Comparison of ENCODE assay signal across 8 cellular contexts in the genomic region with DNA sequence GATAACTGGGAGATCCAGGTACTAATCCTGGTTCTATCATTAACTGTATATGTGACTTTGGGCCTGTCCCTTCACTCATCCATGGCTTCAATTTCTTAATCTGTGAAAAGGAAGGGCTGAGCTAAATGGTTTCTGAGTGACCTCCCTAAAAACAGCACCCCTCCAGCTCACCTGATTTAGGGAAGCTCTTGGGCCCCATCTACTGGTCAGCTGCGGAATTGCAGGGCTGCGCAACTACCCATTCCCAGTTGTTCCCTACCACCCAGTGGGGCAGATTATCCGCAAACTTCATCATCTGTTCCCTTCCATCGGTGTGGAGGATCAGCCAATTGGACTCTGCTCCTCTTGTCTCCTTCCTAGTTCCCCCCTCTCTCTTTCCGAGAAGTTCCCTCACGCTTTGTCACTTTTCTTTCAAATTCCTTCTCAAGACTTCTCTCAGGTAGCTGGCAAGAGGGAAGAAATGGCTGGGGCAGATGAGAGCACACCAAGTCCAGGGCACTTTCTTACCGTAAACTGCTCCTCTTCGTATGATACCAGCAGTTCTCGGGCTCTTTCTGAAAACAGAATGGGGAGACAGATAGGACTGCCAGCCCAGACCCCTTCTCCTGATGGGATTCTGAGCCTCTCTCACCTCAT. TPM values are rescaled to one million over a fixed set of nuclear protein-coding genes. Genes with fewer than 3 reads are reported as not detected.
DNase-seq lines count a peak whose midpoint lies in the region; ATAC-seq and TF ChIP-seq lines count a peak whose summit lies in the region.

No MANE protein-coding gene starts in this region.

- H3K79me1 ChIP-seq in neuronal stem cell (ENCODE audit: low read depth, low read length), result no peaks in the 10 kb centered on the region

- no peak overlapping the region for H2AK5ac ChIP-seq in neuronal stem cell (ENCODE audit: low read depth, low read length)

- no peak overlapping the region for H3K4me2 ChIP-seq in neuronal stem cell (ENCODE audit: insufficient read depth, low read length, poor library complexity, severe bottlenecking)

- H3K27ac ChIP-seq in neuronal stem cell (replicated peaks; ENCODE audit: low read length), result no peak overlapping the region
- H3K27ac ChIP-seq in uterus, result no peak overlapping the region

- DNase-seq in DMS114 treated with DMSO at 0.1 percent for 48 hours (lab: John Stamatoyannopoulos, UW; ENCODE audit: unreplicated experiment), result peak; percentile 1
- DNase-seq in NCI-H1105 (lab: John Stamatoyannopoulos, UW), result peak; percentile 4
- DNase-seq in activated CD8-positive, alpha-beta memory T cell treated with anti-CD3 and anti-CD28 coated beads for 1 hour (ENCODE audit: extremely low read depth in 1 of 2, low read depth in 1 of 2), result peak; percentile 16 to 22
- peak; percentile 31 to 62 for DNase-seq in erythroblast (lab: John Stamatoyannopoulos, UW)
- peak; percentile 35 for DNase-seq in neuronal stem cell (ENCODE audit: low spot score)
- peak; percentile 38 to 47 for DNase-seq in uterus

- H3K27me3 ChIP-seq in neuronal stem cell (ENCODE audit: control insufficient read depth in 3 of 3, insufficient read depth in 3 of 3, low read depth in 1 of 3, low read length in 3 of 3) (no peaks in the 10 kb centered on the region), uterus (no peaks in the 10 kb centered on the region)

- H3K23ac ChIP-seq in neuronal stem cell (ENCODE audit: low read depth, low read length, poor library complexity), result no peak overlapping the region

- H3K9me3 ChIP-seq in neuronal stem cell (replicated peaks in 1 of 2; ENCODE audit: control insufficient read depth in 2 of 2, insufficient read depth in 1 of 2, low read depth in 1 of 2, low read length in 2 of 2) (no peaks in the 10 kb centered on the region), uterus (no peaks in the 10 kb centered on the region)

- intact Hi-C loops in uterus (cut with DNase I; ENCODE audit: low total_unique reads), result no loop called here

- no peak overlapping the region for H4K8ac ChIP-seq in neuronal stem cell (ENCODE audit: low read depth, low read length)

- TF ChIP-seq CTCF in uterus (IDR thresholded peaks at IDR 0.05), result peak; percentile 77 to 99 (median 85)

- peaks cover 1 to 5% of the 10 kb centered on the region in 2 donors for H3K4me1 ChIP-seq in neuronal stem cell (ENCODE audit: control insufficient read depth in 2 of 2, insufficient read depth in 1 of 2, low read depth in 1 of 2, low read length in 2 of 2)
- no peaks in the 10 kb centered on the region for H3K4me1 ChIP-seq in uterus

- no peak overlapping the region for H2BK5ac ChIP-seq in neuronal stem cell (ENCODE audit: low read length)

- no peak for TF ChIP-seq POLR2A in erythroblast (IDR thresholded peaks at IDR 0.05; ENCODE audit: low read length)
- TF ChIP-seq POLR2A in uterus (IDR thresholded peaks at IDR 0.05), result no peak

- H2BK120ac ChIP-seq in neuronal stem cell (ENCODE audit: low read depth, low read length), result no peak overlapping the region

- H4K91ac ChIP-seq in neuronal stem cell (ENCODE audit: low read depth, low read length, poor library complexity), result no peak overlapping the region

- no peak overlapping the region for H3K14ac ChIP-seq in neuronal stem cell (ENCODE audit: low read length)

- no peak overlapping the region for H2BK15ac ChIP-seq in neuronal stem cell (ENCODE audit: low read length)

- H2AFZ ChIP-seq in neuronal stem cell (ENCODE audit: low read length), result no peak overlapping the region

- no peak overlapping the region for H3K4me3 ChIP-seq in neuronal stem cell (ENCODE audit: low read length in 2 of 2)
- no peak overlapping the region for H3K4me3 ChIP-seq in uterus

- peak; percentile 56 for ATAC-seq in GM21423 (IDR thresholded peaks at IDR 0.05; ENCODE audit: unreplicated experiment)
- ATAC-seq in HG03442 (IDR thresholded peaks at IDR 0.05; ENCODE audit: unreplicated experiment), result no peak

- H3K9ac ChIP-seq in neuronal stem cell (ENCODE audit: low read depth, low read length, poor library complexity), result no peak overlapping the region

- WGBS in neuronal stem cell (ENCODE audit: extremely low coverage in 2 of 2, insufficient read length in 2 of 2, insufficient replicate concordance in 1 of 2), 2 donors, result no CpG with 5 or more reads among the region's 9 CpGs

- H2BK12ac ChIP-seq in neuronal stem cell (ENCODE audit: low read length), result no peak overlapping the region

- H3K18ac ChIP-seq in neuronal stem cell (ENCODE audit: low read length), result no peak overlapping the region

- H3K36me3 ChIP-seq in neuronal stem cell (replicated peaks in 1 of 2; ENCODE audit: control insufficient read depth in 2 of 2, insufficient read depth in 2 of 2, low read length in 2 of 2), result peaks cover 7 to 70% of the 10 kb centered on the region in 2 donors
- H3K36me3 ChIP-seq in uterus, result no peaks in the 10 kb centered on the region

- H3K4ac ChIP-seq in neuronal stem cell (ENCODE audit: low read length), result no peak overlapping the region

RNA-seq across cellular contexts. Expression of gene LAS1L, which starts 5.8 kb away (rescaled TPM):
- polyA plus RNA-seq in neuronal stem cell (2013, experiment 1 of 2), result 28.4 TPM
- 26.8 TPM for polyA plus RNA-seq in neuronal stem cell (2013, experiment 2 of 2)
- total RNA-seq in uterus, result 10 to 100 TPM in 3 of 4 donors, 1 to 10 TPM in 1; 8.2 to 40.9 (median 17.9) TPM
